In the genomic region with DNA sequence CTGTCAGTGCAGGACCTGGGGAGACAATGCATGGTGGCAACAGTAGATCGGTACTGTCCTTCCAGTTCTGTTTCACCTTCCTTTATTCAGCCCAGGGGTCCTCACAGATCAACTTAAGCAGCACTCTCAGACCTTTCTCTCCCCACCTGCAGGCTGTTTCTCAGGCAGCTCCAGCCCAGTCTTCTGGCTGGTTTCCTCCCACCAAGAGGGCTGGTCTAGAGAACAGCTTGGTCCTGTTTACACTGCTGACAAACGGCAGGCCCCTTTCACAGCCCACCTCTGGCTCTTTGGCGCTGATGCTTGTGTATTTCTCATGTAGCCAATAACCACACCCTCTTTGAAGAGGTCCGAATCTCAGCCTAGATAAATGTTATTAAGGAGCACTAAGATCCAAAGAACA, we compare ENCODE assay signal across 11 cellular contexts.
A peak's percentile ranks its signal among the peaks of the same experiment; 100 is the strongest.
DNase-seq lines count a peak whose midpoint lies in the region; ATAC-seq and TF ChIP-seq lines count a peak whose summit lies in the region.
"Had no signal": no experiment of that assay in that cellular context is flagged by ENCODE, and none has a peak within 500 bp of the region (broad histone marks: within the 10 kb centered on the region; RNA-seq: fewer than 3 reads in every experiment).

No MANE protein-coding gene starts in this region.

- H3K27me3 Mint-ChIP-seq in activated CD4-positive, alpha-beta T cell treated with anti-CD3 and anti-CD28 coated beads for 36 hours = no peaks in the 10 kb centered on the region
- no peaks in the 10 kb centered on the region for H3K27me3 Mint-ChIP-seq in endodermal cell (ENCODE audit: insufficient read depth)
- H3K27me3 Mint-ChIP-seq: activated naive CD4-positive, alpha-beta T cell treated with anti-CD3 and anti-CD28 coated beads, Interleukin-2, amount 10 ng/mL, durations not matched to agents 7 days and 5 days had no signal

- peak overlapping the region; percentile 20 for H3K4me3 Mint-ChIP-seq in activated CD4-positive, alpha-beta T cell treated with anti-CD3 and anti-CD28 coated beads for 36 hours
- H3K4me3 Mint-ChIP-seq in endodermal cell = no peak overlapping the region
- H3K4me3 Mint-ChIP-seq: activated naive CD4-positive, alpha-beta T cell treated with anti-CD3 and anti-CD28 coated beads, Interleukin-2, amount 10 ng/mL, durations not matched to agents 7 days and 5 days had no signal

- peak; percentile 77 for ATAC-seq in activated CD4-positive, alpha-beta T cell treated with anti-CD3 and anti-CD28 coated beads for 36 hours

- no peak for TF ChIP-seq CTCF in endodermal cell (conservative IDR thresholded peaks at IDR 0.05)
- no peak for TF ChIP-seq CTCF in osteoblast (IDR thresholded peaks at IDR 0.05; ENCODE audit: extremely low read depth, low read depth, low read length)
- TF ChIP-seq CTCF in tibial nerve (IDR thresholded peaks at IDR 0.05) = no peak

- POLR2A ChIA-PET in activated CD4-positive, alpha-beta T cell treated with anti-CD3 and anti-CD28 coated beads for 36 hours (lab: Charles Lee) = interaction anchor here (1.5 kb wide), 1 partner anchor 15 kb away, joined by 4 read pairs; no protein-coding TSS in a partner anchor

- H3K9ac ChIP-seq in endodermal cell (ENCODE audit: extremely low read depth, low read length, poor library complexity, severe bottlenecking) = no peak overlapping the region

- H3K4me3 ChIP-seq in endodermal cell (ENCODE audit: low read length) (no peak overlapping the region), osteoblast (ENCODE audit: insufficient read depth, low read length) (no peak overlapping the region), tibial nerve (no peak overlapping the region)

- H3K9me3 Mint-ChIP-seq in activated CD4-positive, alpha-beta T cell treated with anti-CD3 and anti-CD28 coated beads for 36 hours (ENCODE audit: low read depth) = peaks cover 2% of the 10 kb centered on the region
- peaks cover 2% of the 10 kb centered on the region for H3K9me3 Mint-ChIP-seq in endodermal cell

- H3K36me3 ChIP-seq in endodermal cell (ENCODE audit: control insufficient read depth, insufficient read depth, low read length) (no peaks in the 10 kb centered on the region), osteoblast (ENCODE audit: insufficient read depth, low read length) (no peaks in the 10 kb centered on the region), tibial nerve (no peaks in the 10 kb centered on the region)

- WGBS in endodermal cell (ENCODE audit: insufficient coverage in 1 of 2, insufficient read length in 1 of 2), 2 experiments = 33 to 62% methylated on average over 1 to 4 of the region's 4 CpGs
- WGBS in tibial nerve, 2 donors = 31 to 32% methylated on average over 4 of the region's 4 CpGs

- H3K4me1 ChIP-seq in endodermal cell (ENCODE audit: control insufficient read depth, insufficient read depth, low read length) = no peaks in the 10 kb centered on the region
- no peaks in the 10 kb centered on the region for H3K4me1 ChIP-seq in osteoblast (ENCODE audit: insufficient read depth, low read length)
- peaks cover 0 to 11% (median 0%) of the 10 kb centered on the region in 4 donors for H3K4me1 ChIP-seq in tibial nerve

- H3K27ac Mint-ChIP-seq in activated CD4-positive, alpha-beta T cell treated with anti-CD3 and anti-CD28 coated beads for 36 hours = peak overlapping the region; percentile 72
- no peak overlapping the region for H3K27ac Mint-ChIP-seq in endodermal cell
- H3K27ac Mint-ChIP-seq: activated naive CD4-positive, alpha-beta T cell treated with anti-CD3 and anti-CD28 coated beads, Interleukin-2, amount 10 ng/mL, durations not matched to agents 7 days and 5 days had no signal

- H3K4me1 Mint-ChIP-seq in activated CD4-positive, alpha-beta T cell treated with anti-CD3 and anti-CD28 coated beads for 36 hours = peaks cover 45% of the 10 kb centered on the region
- peaks cover 12% of the 10 kb centered on the region for H3K4me1 Mint-ChIP-seq in endodermal cell

- H3K4me2 ChIP-seq in osteoblast (ENCODE audit: insufficient read depth, low read length) = no peak overlapping the region

- H3K9me3 ChIP-seq in endodermal cell (ENCODE audit: control insufficient read depth, low read length) (no peaks in the 10 kb centered on the region), osteoblast (ENCODE audit: low read depth, low read length) (no peaks in the 10 kb centered on the region), tibial nerve (no peaks in the 10 kb centered on the region)

- H3K27me3 ChIP-seq in endodermal cell (ENCODE audit: control insufficient read depth, insufficient read depth, low read length, poor library complexity, severe bottlenecking) (no peaks in the 10 kb centered on the region), osteoblast (ENCODE audit: insufficient read depth, low read length) (no peaks in the 10 kb centered on the region), tibial nerve (no peaks in the 10 kb centered on the region)

- no peak for TF ChIP-seq POLR2A in tibial nerve (IDR thresholded peaks at IDR 0.05)

- TF ChIP-seq EP300 in tibial nerve (IDR thresholded peaks at IDR 0.05) = no peak

- peak; percentile 28 for DNase-seq in activated CD4-positive, alpha-beta T cell treated with anti-CD3 and anti-CD28 coated beads for 36 hours
- no peak for DNase-seq in activated CD4-positive, alpha-beta T cell treated with anti-CD3 and anti-CD28 coated beads, Interleukin-2, amount 50 U/mL, for 1 hour
- DNase-seq in NCI-H2227 (lab: John Stamatoyannopoulos, UW; ENCODE audit: unreplicated experiment) (peak; percentile 43), endodermal cell (peak; percentile 76), osteoblast (ENCODE audit: insufficient read length, low spot score, missing footprints) (no peak), globus pallidus (ENCODE audit: low spot score) (no peak), tibial nerve (ENCODE audit: low spot score in 2 of 2) (no peak), cerebellar nuclear complex (lab: John Stamatoyannopoulos, UW) (no peak)
- DNase-seq: activated naive CD4-positive, alpha-beta T cell treated with anti-CD3 and anti-CD28 coated beads, Interleukin-2, amount 10 ng/mL, durations not matched to agents 7 days and 5 days; AML-193; KBM-7 had no signal

- CTCF ChIA-PET in activated CD4-positive, alpha-beta T cell treated with anti-CD3 and anti-CD28 coated beads for 36 hours (lab: Charles Lee) = interaction anchor here (0.6 to 1.3 kb wide), 3 partner anchors 42 to 199 kb away, joined by 3 to 4 read pairs (median 4); no protein-coding TSS in a partner anchor

- H3K36me3 Mint-ChIP-seq in activated CD4-positive, alpha-beta T cell treated with anti-CD3 and anti-CD28 coated beads for 36 hours (ENCODE audit: low read depth) = peaks cover 15% of the 10 kb centered on the region
- H3K36me3 Mint-ChIP-seq in endodermal cell (ENCODE audit: low read depth) = no peaks in the 10 kb centered on the region

- no peaks in the 10 kb centered on the region for H3K79me2 ChIP-seq in osteoblast (ENCODE audit: insufficient read depth, low read length)

- H3K27ac ChIP-seq in endodermal cell (ENCODE audit: low read depth, low read length) (no peak overlapping the region), osteoblast (ENCODE audit: low read depth, low read length) (no peak overlapping the region), tibial nerve (no peak overlapping the region)

- peak overlapping the region; percentile 49 for H2AFZ ChIP-seq in osteoblast (ENCODE audit: low read length)

- intact Hi-C loops in activated CD4-positive, alpha-beta T cell treated with anti-CD3 and anti-CD28 coated beads for 36 hours (cut with DNase I, micrococcal nuclease) = no loop called here

- H4K20me1 ChIP-seq in osteoblast (ENCODE audit: insufficient read depth, low read length) = no peaks in the 10 kb centered on the region

Comparison
In these comparisons a context has a peak if more than half of its experiments do, and no peak if none do; other contexts are left out.
1. DNase-seq: peak in activated CD4-positive, alpha-beta T cell treated with anti-CD3 and anti-CD28 coated beads for 36 hours (single experiment), NCI-H2227 (single experiment) and endodermal cell (single experiment); none in activated CD4-positive, alpha-beta T cell treated with anti-CD3 and anti-CD28 coated beads, Interleukin-2, amount 50 U/mL, for 1 hour (single experiment), osteoblast (single experiment), globus pallidus (single experiment), tibial nerve (0 of 2) and cerebellar nuclear complex (0 of 2).